In genomic region chr22:42855726-42856125, GRCh38 we compare ENCODE assay signal across 8 cellular contexts. TPM values are rescaled to one million over a fixed set of nuclear protein-coding genes. Genes with fewer than 3 reads are reported as not detected.
DNase-seq lines count a peak whose midpoint lies in the region; ATAC-seq and TF ChIP-seq lines count a peak whose summit lies in the region.
"Had no signal": no experiment of that assay in that cellular context is flagged by ENCODE, and none has a peak within 500 bp of the region (broad histone marks: within the 10 kb centered on the region; RNA-seq: fewer than 3 reads in every experiment).

No MANE protein-coding gene starts in this region.

- no peaks in the 10 kb centered on the region for H3K9me3 ChIP-seq in iPS-15b (ENCODE audit: control insufficient read depth, insufficient read depth, low read length)

- POLR2A ChIA-PET in activated CD8-positive, alpha-beta T cell treated with anti-CD3 and anti-CD28 coated beads, Interleukin-2, amount 10 ng/mL, durations not matched to agents 7 days and 5 days (lab: Charles Lee): interaction anchor here (1.1 to 1.6 kb wide), 2 partner anchors 206 to 240 kb away, joined by 3 to 8 read pairs; partner anchors contain the start of gene POLDIP3

- no peak overlapping the region for H3K9ac ChIP-seq in iPS-15b (ENCODE audit: low read depth, low read length)

- no peaks in the 10 kb centered on the region for H3K27me3 Mint-ChIP-seq in activated CD8-positive, alpha-beta T cell treated with anti-CD3 and anti-CD28 coated beads, Interleukin-2, amount 10 ng/mL, durations not matched to agents 7 days and 5 days (ENCODE audit: low read depth)
- H3K27me3 Mint-ChIP-seq in stimulated activated naive B cell treated with anti-CD40 and anti-IgM and Interleukin-4, amounts not matched to agents 10 μg/mL and 1 μg/mL and 100 μg/mL, for 72 hours: no peaks in the 10 kb centered on the region

- DNase-seq in HFF-Myc (ENCODE audit: extremely low read depth, low read depth): no peak
- DNase-seq in activated CD8-positive, alpha-beta T cell treated with anti-CD3 and anti-CD28 coated beads, Interleukin-2, amount 10 ng/mL, durations not matched to agents 7 days and 5 days: no peak
- DNase-seq in stimulated activated naive B cell treated with anti-CD40 and anti-IgM and Interleukin-4, amounts not matched to agents 10 μg/mL and 1 μg/mL and 100 μg/mL, for 72 hours: no peak
- no peak for DNase-seq in CD1c-positive myeloid dendritic cell (ENCODE audit: extremely low spot score)
- no peak for DNase-seq in inferior parietal cortex (ENCODE audit: extremely low spot score)
- DNase-seq: kidney glomerular epithelial cell had no signal

- TF ChIP-seq CTCF in HFF-Myc (IDR thresholded peaks at IDR 0.05; ENCODE audit: low read depth, low read length, missing control alignments): no peak

- peaks cover 12% of the 10 kb centered on the region for H3K4me1 Mint-ChIP-seq in activated CD8-positive, alpha-beta T cell treated with anti-CD3 and anti-CD28 coated beads, Interleukin-2, amount 10 ng/mL, durations not matched to agents 7 days and 5 days (ENCODE audit: low read depth)
- H3K4me1 Mint-ChIP-seq in stimulated activated naive B cell treated with anti-CD40 and anti-IgM and Interleukin-4, amounts not matched to agents 10 μg/mL and 1 μg/mL and 100 μg/mL, for 72 hours: peaks cover 16 to 35% of the 10 kb centered on the region in 2 donors

- no peak for ATAC-seq in activated CD8-positive, alpha-beta T cell treated with anti-CD3 and anti-CD28 coated beads, Interleukin-2, amount 10 ng/mL, durations not matched to agents 7 days and 5 days
- no peak for ATAC-seq in stimulated activated naive B cell treated with anti-CD40 and anti-IgM and Interleukin-4, amounts not matched to agents 10 μg/mL and 1 μg/mL and 100 μg/mL, for 72 hours (replicated peaks)
- no peak for ATAC-seq in GM19455 (IDR thresholded peaks at IDR 0.05; ENCODE audit: unreplicated experiment)

- peak overlapping the region; percentile 93 for H3K27ac Mint-ChIP-seq in activated CD8-positive, alpha-beta T cell treated with anti-CD3 and anti-CD28 coated beads, Interleukin-2, amount 10 ng/mL, durations not matched to agents 7 days and 5 days
- H3K27ac Mint-ChIP-seq in stimulated activated naive B cell treated with anti-CD40 and anti-IgM and Interleukin-4, amounts not matched to agents 10 μg/mL and 1 μg/mL and 100 μg/mL, for 72 hours: no peak overlapping the region

- no peaks in the 10 kb centered on the region for H3K36me3 ChIP-seq in iPS-15b (ENCODE audit: control insufficient read depth, insufficient read depth, low read length)

- H3K4me3 ChIP-seq in HFF-Myc (replicated peaks; ENCODE audit: low read depth, low read length) (peak overlapping the region; percentile 68), iPS-15b (ENCODE audit: low read depth, low read length) (peak overlapping the region; percentile 64)

- H3K4me1 ChIP-seq in iPS-15b (ENCODE audit: control insufficient read depth, insufficient read depth, low read length): no peaks in the 10 kb centered on the region

- peaks cover 3% of the 10 kb centered on the region for H3K36me3 Mint-ChIP-seq in activated CD8-positive, alpha-beta T cell treated with anti-CD3 and anti-CD28 coated beads, Interleukin-2, amount 10 ng/mL, durations not matched to agents 7 days and 5 days (ENCODE audit: low read depth)
- H3K36me3 Mint-ChIP-seq in stimulated activated naive B cell treated with anti-CD40 and anti-IgM and Interleukin-4, amounts not matched to agents 10 μg/mL and 1 μg/mL and 100 μg/mL, for 72 hours: peaks cover 0 to 6% of the 10 kb centered on the region in 2 donors

- H3K9me3 Mint-ChIP-seq in activated CD8-positive, alpha-beta T cell treated with anti-CD3 and anti-CD28 coated beads, Interleukin-2, amount 10 ng/mL, durations not matched to agents 7 days and 5 days (ENCODE audit: insufficient read depth): no peaks in the 10 kb centered on the region
- H3K9me3 Mint-ChIP-seq in stimulated activated naive B cell treated with anti-CD40 and anti-IgM and Interleukin-4, amounts not matched to agents 10 μg/mL and 1 μg/mL and 100 μg/mL, for 72 hours: no peaks in the 10 kb centered on the region

- CTCF ChIA-PET in activated CD8-positive, alpha-beta T cell treated with anti-CD3 and anti-CD28 coated beads, Interleukin-2, amount 10 ng/mL, durations not matched to agents 7 days and 5 days (lab: Charles Lee): interaction anchor here (1.9 kb wide), 1 partner anchor 12 kb away, joined by 9 read pairs; no protein-coding TSS in a partner anchor

- H3K4me3 Mint-ChIP-seq in activated CD8-positive, alpha-beta T cell treated with anti-CD3 and anti-CD28 coated beads, Interleukin-2, amount 10 ng/mL, durations not matched to agents 7 days and 5 days: peak overlapping the region; percentile 87
- H3K4me3 Mint-ChIP-seq in stimulated activated naive B cell treated with anti-CD40 and anti-IgM and Interleukin-4, amounts not matched to agents 10 μg/mL and 1 μg/mL and 100 μg/mL, for 72 hours: peak overlapping the region; percentile 92 to 93

- H3K27me3 ChIP-seq in iPS-15b (ENCODE audit: control insufficient read depth, insufficient read depth, low read length): peaks cover 14% of the 10 kb centered on the region

RNA-seq across cellular contexts. Expression of gene ARFGAP3, which starts 1.3 kb away (rescaled TPM):
- total RNA-seq in activated CD8-positive, alpha-beta T cell treated with anti-CD3 and anti-CD28 coated beads, Interleukin-2, amount 10 ng/mL, durations not matched to agents 7 days and 5 days: 10 to 100 TPM; 35.8 to 36.7 TPM
